In genomic region chr1:95396557-95396956, GRCh38 we compare ENCODE assay signal across 25 cellular contexts.
"Had no signal": no experiment of that assay in that cellular context is flagged by ENCODE, and none has a peak within 500 bp of the region (broad histone marks: within the 10 kb centered on the region; RNA-seq: fewer than 3 reads in every experiment).

No MANE protein-coding gene starts in this region.

- H3K4me3 ChIP-seq: body of pancreas, breast epithelium, K562, PC-9 had no signal

- H3K27ac ChIP-seq: body of pancreas, breast epithelium, PC-9 had no signal

- H2AFZ ChIP-seq: PC-9 had no signal

- DNase-seq: activated CD4-positive, alpha-beta T cell treated with anti-CD3 and anti-CD28 coated beads for 36 hours; activated CD4-positive, alpha-beta T cell treated with anti-CD3 and anti-CD28 coated beads, Interleukin-2, amount 10 ng/mL, durations not matched to agents 7 days and 5 days; activated CD4-positive, alpha-beta T cell treated with anti-CD3 and anti-CD28 coated beads, Interleukin-2, amount 50 U/mL, for 48 hours; activated CD8-positive, alpha-beta T cell treated with anti-CD3 and anti-CD28 coated beads, Interleukin-2, amount 10 ng/mL, durations not matched to agents 7 days and 5 days; activated gamma-delta T cell; activated naive CD4-positive, alpha-beta T cell treated with Interleukin-2 at 50 U/mL for 16 hours; activated naive CD8-positive, alpha-beta T cell treated with anti-CD3 and anti-CD28 coated beads, Interleukin-2, amount 10 ng/mL, durations not matched to agents 7 days and 5 days; activated T-cell treated with anti-CD3 and anti-CD28 coated beads, Interleukin-2, amount 50 U/mL, for 24 hours; amygdala; body of pancreas; NCI-H1092 treated with DMSO at 0.1 percent for 48 hours; NCI-H1417; NCI-H146; NCI-H1930; NCI-H2227 treated with DMSO at 0.1 percent for 48 hours; NCI-H526; NCI-H748 treated with DMSO at 0.1 percent for 48 hours; NK-92 treated with Interleukin-12 subunit alpha and Interleukin-12 subunit beta, amount 100 ng/mL, for 24 hours; PC-9; Right ventricle myocardium superior; T1000 had no signal

- H3K9me3 ChIP-seq: body of pancreas, breast epithelium had no signal

- H3K27me3 ChIP-seq: body of pancreas, breast epithelium had no signal

- H3K4me1 ChIP-seq: body of pancreas, breast epithelium had no signal

- H3K4me2 ChIP-seq: PC-9 had no signal

- ATAC-seq: activated CD4-positive, alpha-beta T cell treated with anti-CD3 and anti-CD28 coated beads for 36 hours; activated CD4-positive, CD25-positive, alpha-beta regulatory T cell treated with anti-CD3 and anti-CD28 coated beads, Interleukin-2, amount 50 U/mL, for 24 hours; activated CD8-positive, alpha-beta T cell treated with anti-CD3 and anti-CD28 coated beads, Interleukin-2, amount 10 ng/mL, durations not matched to agents 7 days and 5 days; body of pancreas; K562; WTC11 had no signal

- H3K36me3 ChIP-seq: breast epithelium had no signal
